In the genomic region with DNA sequence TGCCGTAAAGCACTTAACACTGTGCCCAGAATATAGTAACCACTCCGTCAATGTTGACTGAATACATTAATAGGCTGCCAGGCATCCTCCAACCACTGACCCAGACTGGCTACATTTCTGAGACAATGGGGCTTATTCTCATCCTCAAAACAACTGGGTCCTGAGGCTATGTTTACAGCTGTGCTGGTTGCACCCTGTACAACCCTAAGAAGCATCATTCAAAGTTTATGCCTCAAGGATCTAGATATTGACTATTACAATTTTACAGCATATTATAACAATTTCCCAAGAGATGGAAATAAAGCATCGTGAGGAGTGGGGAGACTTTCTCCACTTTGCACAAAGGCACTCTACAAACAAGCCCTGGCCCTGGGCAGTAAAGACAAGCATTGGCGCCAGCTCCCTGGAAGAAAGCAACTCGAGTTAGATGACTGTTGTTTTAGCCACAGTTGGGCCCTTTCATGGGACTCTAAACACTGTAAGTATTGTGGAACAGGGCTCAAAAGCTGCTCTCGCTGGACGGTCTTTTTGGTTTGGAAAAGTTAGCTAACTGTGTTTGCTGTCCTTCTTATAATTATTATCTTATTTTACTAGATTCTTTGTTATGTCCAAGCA, we compare ENCODE assay signal across 22 cellular contexts. TPM values are rescaled to one million over a fixed set of nuclear protein-coding genes. Genes with fewer than 3 reads are reported as not detected.
DNase-seq lines count a peak whose midpoint lies in the region; ATAC-seq and TF ChIP-seq lines count a peak whose summit lies in the region.
"Had no signal": no experiment of that assay in that cellular context is flagged by ENCODE, and none has a peak within 500 bp of the region (broad histone marks: within the 10 kb centered on the region; RNA-seq: fewer than 3 reads in every experiment).

No MANE protein-coding gene starts in this region.

- no peak for TF ChIP-seq CTCF in smooth muscle cell (IDR thresholded peaks at IDR 0.05; ENCODE audit: borderline replicate concordance, insufficient read depth, poor library complexity, severe bottlenecking)

- no peak overlapping the region for H2AFZ ChIP-seq in smooth muscle cell (ENCODE audit: low read depth)
- H2AFZ ChIP-seq: GM23338 had no signal

- no peaks in the 10 kb centered on the region for H3F3A ChIP-seq in smooth muscle cell (ENCODE audit: low read depth)

- no peaks in the 10 kb centered on the region for H4K20me1 ChIP-seq in smooth muscle cell (ENCODE audit: low read depth)

- no peaks in the 10 kb centered on the region for H3K27me3 ChIP-seq in smooth muscle cell (ENCODE audit: low read depth)

- ATAC-seq in left cardiac atrium, result no peak
- no peak for ATAC-seq in GM21619 (IDR thresholded peaks at IDR 0.05; ENCODE audit: unreplicated experiment)
- ATAC-seq: CD8-positive, alpha-beta T cell; GM12878; GM23338; HCT116 had no signal

- DNase-seq in C1 segment of cervical spinal cord (lab: John Stamatoyannopoulos, UW), result peak in 12 of 14 donors; percentile 4 to 81 (median 47)
- DNase-seq in inferior parietal cortex (ENCODE audit: extremely low spot score), result peak; percentile 74
- peak in 8 of 10 donors; percentile 38 to 92 (median 64) for DNase-seq in posterior cingulate gyrus
- DNase-seq in left cardiac atrium, result no peak
- no peak for DNase-seq in kidney glomerular epithelial cell (lab: John Stamatoyannopoulos, UW)
- DNase-seq in smooth muscle cell (lab: John Stamatoyannopoulos, UW; ENCODE audit: unreplicated experiment), result no peak
- DNase-seq: 8988T; CD8-positive, alpha-beta T cell; DND-41; MV-4-11; NCI-H1417 treated with DMSO at 0.1 percent for 48 hours; NCI-H2029; NCI-H2171; NCI-H446 treated with DMSO at 0.1 percent for 48 hours; NCI-H748 treated with DMSO at 0.1 percent for 48 hours; OCI-M1 had no signal

- 94% methylated on average over 7 of the region's 7 CpGs for WGBS in smooth muscle cell (ENCODE audit: low lambda C conversion rate)

- peak overlapping the region; percentile 92 for H3K27ac ChIP-seq in cingulate gyrus (ENCODE audit: low read depth, low read length)
- no peak overlapping the region for H3K27ac ChIP-seq in smooth muscle cell (ENCODE audit: low read depth)
- H3K27ac ChIP-seq: RWPE1 had no signal

- no peaks in the 10 kb centered on the region for H3K79me2 ChIP-seq in smooth muscle cell (ENCODE audit: low read depth)

- H3K36me3 ChIP-seq in smooth muscle cell (ENCODE audit: low read depth), result no peaks in the 10 kb centered on the region

- intact Hi-C loops in posterior cingulate gyrus (cut with DNase I) (no loop called here), left cardiac atrium (cut with DNase I) (no loop called here)

- H3K9ac ChIP-seq in smooth muscle cell (ENCODE audit: low read depth), result no peak overlapping the region

- no peak overlapping the region for H3K4me3 ChIP-seq in smooth muscle cell
- H3K4me3 ChIP-seq: GM12878, GM23338 had no signal

- H3K9me3 ChIP-seq in smooth muscle cell (replicated peaks; ENCODE audit: low read depth), result no peaks in the 10 kb centered on the region

- no peak overlapping the region for H3K4me2 ChIP-seq in smooth muscle cell
- H3K4me2 ChIP-seq: GM23338 had no signal

- H3K4me1 ChIP-seq in smooth muscle cell (ENCODE audit: low read depth), result peaks cover 15% of the 10 kb centered on the region

RNA-seq across cellular contexts. Expression of gene MYLIP, which starts 30.2 kb away (rescaled TPM):
- 10 to 100 TPM; 11.3 to 24.0 TPM for total RNA-seq in left cardiac atrium
- 25.0 and 42.2 TPM in 2 replicates for total RNA-seq in smooth muscle cell
- 29.9 and 41.8 TPM in 2 replicates for polyA plus RNA-seq in smooth muscle cell

Comparison
In these comparisons a context has a peak if more than half of its experiments do, and no peak if none do; other contexts are left out.
1. DNase-seq: peak in C1 segment of cervical spinal cord (12 of 14), inferior parietal cortex (single experiment) and posterior cingulate gyrus (8 of 10); none in left cardiac atrium (single experiment), kidney glomerular epithelial cell (single experiment) and smooth muscle cell (single experiment).